In the genomic region with DNA sequence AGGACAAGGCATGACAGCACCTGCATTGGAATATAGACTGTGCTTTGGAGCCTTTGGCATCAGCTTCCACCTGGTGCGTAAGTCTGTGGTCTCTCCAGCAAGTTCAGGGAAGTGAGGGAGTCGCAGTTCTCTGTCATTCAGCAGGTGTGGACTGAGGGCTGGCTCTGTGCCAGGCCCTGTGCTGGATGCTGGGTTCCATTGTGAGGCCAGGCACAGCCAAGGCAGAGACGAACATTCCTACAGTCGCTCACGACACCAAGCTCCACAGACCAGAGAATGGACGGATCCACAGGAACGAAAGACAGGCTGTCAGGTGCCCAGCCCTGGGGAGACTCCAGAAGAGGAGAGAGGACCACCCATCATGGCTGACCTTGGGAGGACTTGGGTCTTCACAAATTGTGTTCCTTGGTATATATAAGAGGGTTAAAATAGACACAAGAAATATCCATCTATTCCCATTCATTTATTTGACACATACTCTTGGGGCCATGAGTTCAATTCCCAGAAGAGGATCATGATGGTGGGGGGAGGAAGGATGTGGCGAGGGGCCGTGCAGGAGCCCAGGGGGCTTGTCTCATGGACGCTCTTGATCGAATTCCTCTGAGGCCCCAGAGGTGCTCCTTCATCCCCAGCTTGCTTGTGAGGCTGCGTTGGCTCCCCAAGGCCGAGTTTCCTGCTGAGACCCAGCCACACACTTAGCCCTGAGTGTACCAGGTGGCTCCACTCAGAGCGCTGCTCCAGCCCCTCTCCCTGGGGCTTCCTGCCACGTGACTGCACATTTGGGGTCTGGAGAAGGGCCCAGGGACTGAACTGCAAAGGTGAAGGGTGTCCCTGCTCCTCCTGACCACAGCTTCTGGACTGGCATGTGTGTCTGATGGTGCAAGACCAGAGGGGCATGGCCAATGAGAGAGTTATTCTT, we compare ENCODE assay signal across 11 cellular contexts. TPM values are rescaled to one million over a fixed set of nuclear protein-coding genes. Genes with fewer than 3 reads are reported as not detected.
DNase-seq lines count a peak whose midpoint lies in the region; ATAC-seq and TF ChIP-seq lines count a peak whose summit lies in the region.
"Had no signal": no experiment of that assay in that cellular context is flagged by ENCODE, and none has a peak within 500 bp of the region (broad histone marks: within the 10 kb centered on the region; RNA-seq: fewer than 3 reads in every experiment).

No MANE protein-coding gene starts in this region.

- no peaks in the 10 kb centered on the region for H3K4me1 Mint-ChIP-seq in MCF 10A (ENCODE audit: insufficient read depth, unreplicated experiment)
- H3K4me1 Mint-ChIP-seq in T-helper 17 cell, result peaks cover 61% of the 10 kb centered on the region
- H3K4me1 Mint-ChIP-seq in immature natural killer cell, result peaks cover 74 to 81% of the 10 kb centered on the region in 2 donors

- TF ChIP-seq CTCF in MCF 10A (IDR thresholded peaks at IDR 0.05; ENCODE audit: unreplicated experiment) (no peak), breast epithelium (IDR thresholded peaks at IDR 0.05) (no peak), uterus (IDR thresholded peaks at IDR 0.05) (no peak)

- intact Hi-C loops in MCF 10A (cut with micrococcal nuclease), result no loop called here
- intact Hi-C loops in breast epithelium (cut with DNase I; ENCODE audit: low total_unique reads), result no loop called here
- intact Hi-C loops in uterus (cut with DNase I; ENCODE audit: low total_unique reads), result no loop called here

- H3K9me3 Mint-ChIP-seq in MCF 10A (ENCODE audit: unreplicated experiment) (no peaks in the 10 kb centered on the region), immature natural killer cell (no peaks in the 10 kb centered on the region)

- H3K4me3 Mint-ChIP-seq in MCF 10A (ENCODE audit: unreplicated experiment) (no peak overlapping the region), T-helper 17 cell (peak overlapping the region; percentile 88), immature natural killer cell (peak overlapping the region; percentile 78 to 91 (median 84))

- H3K4me3 ChIP-seq in breast epithelium, result peak overlapping the region in 1 of 3 donors; percentile 11
- no peak overlapping the region for H3K4me3 ChIP-seq in uterus
- H3K4me3 ChIP-seq: adrenal gland had no signal

- no peaks in the 10 kb centered on the region for H3K27me3 ChIP-seq in breast epithelium
- H3K27me3 ChIP-seq in uterus, result no peaks in the 10 kb centered on the region

- peaks cover 85% of the 10 kb centered on the region for H3K27me3 Mint-ChIP-seq in MCF 10A (ENCODE audit: insufficient read depth, unreplicated experiment)
- no peaks in the 10 kb centered on the region for H3K27me3 Mint-ChIP-seq in T-helper 17 cell
- peaks cover 4 to 14% (median 7%) of the 10 kb centered on the region in 3 donors for H3K27me3 Mint-ChIP-seq in immature natural killer cell (ENCODE audit: low read depth in 3 of 3)

- no peak for TF ChIP-seq POLR2A in breast epithelium (IDR thresholded peaks at IDR 0.05)
- TF ChIP-seq POLR2A in uterus (IDR thresholded peaks at IDR 0.05), result no peak

- H3K4me1 ChIP-seq in breast epithelium (no peaks in the 10 kb centered on the region), uterus (no peaks in the 10 kb centered on the region)
- H3K4me1 ChIP-seq: adrenal gland had no signal

- no peaks in the 10 kb centered on the region for H3K36me3 ChIP-seq in breast epithelium
- H3K36me3 ChIP-seq in uterus, result no peaks in the 10 kb centered on the region
- H3K36me3 ChIP-seq: adrenal gland had no signal

- POLR2A ChIA-PET in MCF 10A (lab: Yijun Ruan, JAX), result interaction anchor here (1.2 kb wide), 1 partner anchor 38 kb away, joined by 3 read pairs; no protein-coding TSS in a partner anchor

- CTCF ChIA-PET in MCF 10A (lab: Yijun Ruan, JAX), result interaction anchor here (0.7 kb wide), 1 partner anchor 62 kb away, joined by 4 read pairs; no protein-coding TSS in a partner anchor

- ATAC-seq in T-helper 17 cell, result no peak
- no peak for ATAC-seq in GM18858 (IDR thresholded peaks at IDR 0.05; ENCODE audit: unreplicated experiment)

- BruUV-seq in MCF 10A (replicated peaks; lab: Mats Ljungman, UMichigan), result no TSS peak

- H3K36me3 Mint-ChIP-seq in MCF 10A (ENCODE audit: insufficient read depth, unreplicated experiment), result no peaks in the 10 kb centered on the region
- H3K36me3 Mint-ChIP-seq in T-helper 17 cell (ENCODE audit: low read depth), result no peaks in the 10 kb centered on the region
- H3K36me3 Mint-ChIP-seq in immature natural killer cell, result no peaks in the 10 kb centered on the region

- peak; percentile 7 for DNase-seq in MCF 10A (ENCODE audit: unreplicated experiment)
- no peak for DNase-seq in breast epithelium (ENCODE audit: low spot score in 2 of 2)
- DNase-seq in T-helper 17 cell, result no peak
- DNase-seq in immature natural killer cell, result no peak
- DNase-seq in NCI-H345 treated with DMSO at 0.1 percent for 48 hours (lab: John Stamatoyannopoulos, UW; ENCODE audit: unreplicated experiment), result no peak
- DNase-seq in medulla oblongata (ENCODE audit: extremely low spot score), result no peak
- no peak for DNase-seq in uterus
- DNase-seq: adrenal gland had no signal

- H3K27ac Mint-ChIP-seq in MCF 10A (ENCODE audit: low read depth, unreplicated experiment) (no peak overlapping the region), T-helper 17 cell (peak overlapping the region; percentile 100), immature natural killer cell (peak overlapping the region; percentile 94 to 99 (median 98))

- H3K27ac ChIP-seq in breast epithelium, result peak overlapping the region in 1 of 2 donors; percentile 32
- no peak overlapping the region for H3K27ac ChIP-seq in uterus

- H3K9me3 ChIP-seq in breast epithelium (no peaks in the 10 kb centered on the region), T-helper 17 cell (ENCODE audit: control insufficient read depth, low read length, poor library complexity, severe bottlenecking) (no peaks in the 10 kb centered on the region), uterus (no peaks in the 10 kb centered on the region)
- H3K9me3 ChIP-seq: adrenal gland had no signal

RNA-seq across cellular contexts. Expression of gene ZNF831, which starts 3.5 kb away (rescaled TPM):
- not detected in 2 replicates for total RNA-seq in MCF 10A (2022)
- 1 to 10 TPM in 2 of 3 donors, under 1 TPM in 1; 0.48 to 1.6 (median 1.2) TPM for total RNA-seq in breast epithelium
- 10 to 100 TPM; 37.8 to 42.0 TPM for total RNA-seq in T-helper 17 cell
- polyA plus RNA-seq in immature natural killer cell, result 1 to 10 TPM in 2 of 3 donors, under 1 TPM in 1; 0.59 to 8.4 (median 2.0) TPM
- 1 to 10 TPM in 1 of 4 donors, under 1 TPM in 3; 0.21 to 3.1 (median 0.43) TPM for total RNA-seq in uterus
- total RNA-seq: endothelial cell of umbilical vein had no signal
- polyA plus RNA-seq: endothelial cell of umbilical vein, neural cell had no signal

Comparison
In these comparisons a context has a peak if more than half of its experiments do, and no peak if none do; other contexts are left out.
1. RNA of gene ZNF831, which starts 3.5 kb away (total RNA-seq): 37.8 to 42.0 TPM in T-helper 17 cell; 0.48 to 1.6 TPM in breast epithelium, 0.21 to 3.1 TPM in uterus and not detected in MCF 10A; every median in the first group is over 4 times any median in the second.